3 cellular contexts compared by ENCODE assay signal in the genomic region with DNA sequence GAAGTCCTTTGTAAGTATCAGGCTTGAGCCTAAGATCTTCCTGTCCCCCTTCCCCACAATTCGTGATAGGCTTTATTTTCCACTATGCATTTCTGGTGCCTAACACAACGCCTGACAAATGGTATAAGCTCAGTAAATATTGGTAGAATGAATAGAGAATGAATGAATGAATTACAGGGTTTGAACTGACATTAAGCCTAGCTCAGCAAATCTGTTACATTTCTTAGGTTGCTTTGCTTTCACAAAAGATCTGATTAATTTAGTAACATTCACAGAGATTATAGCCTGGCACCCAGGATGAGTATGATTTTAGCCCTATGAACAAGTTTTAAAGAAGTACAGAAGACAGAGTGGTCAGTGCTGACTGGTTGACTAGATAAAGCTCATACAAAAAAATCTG.
TF ChIP-seq lines count a peak whose summit lies in the region.

No MANE protein-coding gene starts in this region.

TF ChIP-seq in A549, 52 proteins besides CTCF, POLR2A, EP300 and RAD21:
- TF ChIP-seq MAFK (IDR thresholded peaks at IDR 0.05; ENCODE audit: partially characterized antibody) = peak; percentile 84
- no peak for TF ChIP-seq HOXB13 (CRISPR knock-in tag; IDR thresholded peaks at IDR 0.05; ENCODE audit: low read depth)
- TF ChIP-seq, protein P1, sequence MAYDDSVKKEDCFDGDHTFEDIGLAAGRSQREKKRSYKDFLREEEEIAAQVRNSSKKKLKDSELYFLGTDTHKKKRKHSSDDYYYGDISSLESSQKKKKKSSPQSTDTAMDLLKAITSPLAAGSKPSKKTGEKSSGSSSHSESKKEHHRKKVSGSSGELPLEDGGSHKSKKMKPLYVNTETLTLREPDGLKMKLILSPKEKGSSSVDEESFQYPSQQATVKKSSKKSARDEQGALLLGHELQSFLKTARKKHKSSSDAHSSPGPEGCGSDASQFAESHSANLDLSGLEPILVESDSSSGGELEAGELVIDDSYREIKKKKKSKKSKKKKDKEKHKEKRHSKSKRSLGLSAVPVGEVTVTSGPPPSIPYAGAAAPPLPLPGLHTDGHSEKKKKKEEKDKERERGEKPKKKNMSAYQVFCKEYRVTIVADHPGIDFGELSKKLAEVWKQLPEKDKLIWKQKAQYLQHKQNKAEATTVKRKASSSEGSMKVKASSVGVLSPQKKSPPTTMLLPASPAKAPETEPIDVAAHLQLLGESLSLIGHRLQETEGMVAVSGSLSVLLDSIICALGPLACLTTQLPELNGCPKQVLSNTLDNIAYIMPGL (CRISPR knock-in tag; IDR thresholded peaks at IDR 0.05; ENCODE audit: borderline replicate concordance) = no peak

TF ChIP-seq in IMR-90, 13 proteins besides CTCF, POLR2A, EP300 and RAD21:
- TF ChIP-seq BHLHE40 (IDR thresholded peaks at IDR 0.05; ENCODE audit: low read depth, low read length) (no peak), RFX5 (IDR thresholded peaks at IDR 0.05; ENCODE audit: low read depth, low read length) (no peak), MAZ (IDR thresholded peaks at IDR 0.05; ENCODE audit: borderline replicate concordance, low read depth, low read length) (no peak), MAFK (IDR thresholded peaks at IDR 0.05; ENCODE audit: low read depth, low read length) (peak; percentile 82)

TF ChIP-seq in K562, 482 proteins besides CTCF, POLR2A, EP300 and RAD21:
- TF ChIP-seq ZNF217 (CRISPR knock-in tag; IDR thresholded peaks at IDR 0.05) (no peak), ZNF316 (IDR thresholded peaks at IDR 0.05) (0 out of 2 replicates have a peak, but pooled peaks have one; percentile 3)
